11 cellular contexts compared by ENCODE assay signal in genomic region chr11:43919852-43920597, GRCh38. TPM values are rescaled to one million over a fixed set of nuclear protein-coding genes. Genes with fewer than 3 reads are reported as not detected.
DNase-seq lines count a peak whose midpoint lies in the region; ATAC-seq and TF ChIP-seq lines count a peak whose summit lies in the region.
"Had no signal": no experiment of that assay in that cellular context is flagged by ENCODE, and none has a peak within 500 bp of the region (broad histone marks: within the 10 kb centered on the region; RNA-seq: fewer than 3 reads in every experiment).

No MANE protein-coding gene starts in this region.

- no peaks in the 10 kb centered on the region for H3K27me3 ChIP-seq in ACC112 (ENCODE audit: insufficient read depth, low read length)
- no peaks in the 10 kb centered on the region for H3K27me3 ChIP-seq in foreskin keratinocyte
- no peaks in the 10 kb centered on the region for H3K27me3 ChIP-seq in trophoblast cell (ENCODE audit: insufficient read depth, low read length)
- no peaks in the 10 kb centered on the region for H3K27me3 ChIP-seq in aorta (ENCODE audit: control insufficient read depth in 1 of 2, insufficient read depth in 2 of 2, low read length in 1 of 2)

- CTCF ChIA-PET in RWPE1 (lab: Yijun Ruan, JAX), result interaction anchor here (0.6 kb wide), 1 partner anchor 25 kb away, joined by 3 read pairs; no protein-coding TSS in a partner anchor

- H3K14ac ChIP-seq in trophoblast cell (ENCODE audit: low read length), result no peak overlapping the region

- H3K18ac ChIP-seq in trophoblast cell (ENCODE audit: low read length), result no peak overlapping the region

- no peak overlapping the region for H2AFZ ChIP-seq in ACC112 (ENCODE audit: low read length, unreplicated experiment)
- no peak overlapping the region for H2AFZ ChIP-seq in trophoblast cell (ENCODE audit: insufficient read depth, low read length, poor library complexity)

- no peak overlapping the region for H4K12ac ChIP-seq in trophoblast cell (ENCODE audit: low read depth, low read length)

- H3K4me1 ChIP-seq in ACC112 (ENCODE audit: control insufficient read depth, insufficient read depth, low read length, unreplicated experiment), result peaks cover 45% of the 10 kb centered on the region
- peaks cover 9% of the 10 kb centered on the region for H3K4me1 ChIP-seq in foreskin keratinocyte
- H3K4me1 ChIP-seq in trophoblast cell (ENCODE audit: control insufficient read depth in 1 of 2, insufficient read depth in 2 of 2, low read length in 2 of 2), result peaks cover 14 to 16% of the 10 kb centered on the region in 2 experiments
- peaks cover 2 to 23% of the 10 kb centered on the region in 2 donors for H3K4me1 ChIP-seq in aorta (ENCODE audit: control insufficient read depth in 1 of 2, insufficient read depth in 2 of 2, low read length in 2 of 2)

- H3K4me3 ChIP-seq in ACC112 (ENCODE audit: low read depth, low read length) (no peak overlapping the region), trophoblast cell (ENCODE audit: low read depth, low read length) (no peak overlapping the region), aorta (ENCODE audit: low read length in 2 of 2) (no peak overlapping the region)
- H3K4me3 ChIP-seq: SK-N-MC had no signal

- no peak overlapping the region for H2BK5ac ChIP-seq in trophoblast cell (ENCODE audit: low read depth, low read length, poor library complexity)

- H4K91ac ChIP-seq in trophoblast cell (ENCODE audit: low read depth, low read length), result peak overlapping the region; percentile 61

- H3K36me3 ChIP-seq in ACC112 (ENCODE audit: insufficient read depth, low read length) (peaks cover 7% of the 10 kb centered on the region; the same call in 1 of the 2 replicates), trophoblast cell (ENCODE audit: control insufficient read depth in 1 of 2, insufficient read depth in 2 of 2, low read length in 2 of 2) (peaks cover 0 to 2% of the 10 kb centered on the region in 2 experiments), aorta (ENCODE audit: control insufficient read depth in 1 of 2, insufficient read depth in 2 of 2, low read length in 1 of 2) (no peaks in the 10 kb centered on the region)

- no peaks in the 10 kb centered on the region for H3K9me3 ChIP-seq in trophoblast cell (ENCODE audit: insufficient read depth, low read depth, low read length)
- no peaks in the 10 kb centered on the region for H3K9me3 ChIP-seq in aorta (ENCODE audit: control insufficient read depth, low read length)

- intact Hi-C loops in aorta (cut with DNase I), result no loop called here

- POLR2A ChIA-PET in RWPE1 (lab: Yijun Ruan, JAX; ENCODE audit: low non-redundant PET), result no interaction called here

- DNase-seq in RWPE1 (ENCODE audit: low spot score) (no peak), foreskin keratinocyte (no peak), trophoblast cell (no peak), aorta (no peak), GOT3 (lab: John Stamatoyannopoulos, UW) (no peak)
- DNase-seq in activated CD4-positive, alpha-beta T cell treated with anti-CD3 and anti-CD28 coated beads, Interleukin-2, amount 50 U/mL, for 48 hours, result no peak
- DNase-seq in activated CD4-positive, CD25-positive, alpha-beta regulatory T cell treated with anti-CD3 and anti-CD28 coated beads, Interleukin-2, amount 50 U/mL, for 72 hours, result no peak
- DNase-seq: AML-193, occipital lobe had no signal

- no CpG with 5 or more reads among the region's 14 CpGs for WGBS in trophoblast cell (ENCODE audit: extremely low coverage, insufficient coverage, insufficient read length)
- 63 to 65% methylated on average over 14 of the region's 14 CpGs for WGBS in aorta, 2 donors

- no peak overlapping the region for H2AK5ac ChIP-seq in trophoblast cell (ENCODE audit: low read length)

- TF ChIP-seq CTCF in RWPE1 (conservative IDR thresholded peaks at IDR 0.05; ENCODE audit: low read depth) (no peak), foreskin keratinocyte (conservative IDR thresholded peaks at IDR 0.05) (no peak)

- ATAC-seq in foreskin keratinocyte, result no peak
- no peak for ATAC-seq in aorta (ENCODE audit: low FRiP score)

- peaks cover 9% of the 10 kb centered on the region for H3K79me1 ChIP-seq in trophoblast cell (ENCODE audit: low read length)

- H3K23ac ChIP-seq in trophoblast cell (ENCODE audit: low read length), result no peak overlapping the region

- H3K27ac ChIP-seq in ACC112 (ENCODE audit: low read depth, low read length) (peak overlapping the region; percentile 97), RWPE1 (peak overlapping the region; percentile 61), foreskin keratinocyte (peak overlapping the region; percentile 95), trophoblast cell (ENCODE audit: low read depth, low read length) (peak overlapping the region; percentile 31), aorta (ENCODE audit: low read depth in 1 of 2, low read length in 2 of 2) (peak overlapping the region in 1 of 2 donors; percentile 97)
- H3K27ac ChIP-seq: SK-N-MC had no signal

- no peak overlapping the region for H3K4me2 ChIP-seq in trophoblast cell (ENCODE audit: low read length)

- H3K4ac ChIP-seq in trophoblast cell (ENCODE audit: low read depth, low read length), result no peak overlapping the region

- H3K9ac ChIP-seq in trophoblast cell (ENCODE audit: low read length), result no peak overlapping the region

- H3K79me2 ChIP-seq in ACC112 (ENCODE audit: control insufficient read depth, insufficient read depth, low read length, unreplicated experiment) (no peaks in the 10 kb centered on the region), trophoblast cell (ENCODE audit: control insufficient read depth, insufficient read depth, low read length, poor library complexity) (no peaks in the 10 kb centered on the region)

- H2BK120ac ChIP-seq in trophoblast cell (ENCODE audit: insufficient read depth, low read length, poor library complexity), result peak overlapping the region; percentile 75

- H2BK12ac ChIP-seq in trophoblast cell (ENCODE audit: low read length), result peak overlapping the region; percentile 53

- no peak overlapping the region for H4K8ac ChIP-seq in trophoblast cell (ENCODE audit: low read depth, low read length)

RNA-seq across cellular contexts. Expression of gene C11orf96, which starts 22.4 kb away (rescaled TPM):
- total RNA-seq in foreskin keratinocyte (not detected in 2 replicates), aorta (1,000 to 10,000 TPM in 1 of 2 donors, 100 to 1,000 TPM in 1; 629 to 1,628 TPM)
- polyA plus RNA-seq in foreskin keratinocyte (not detected in 2 replicates), aorta (100 to 1,000 TPM in 1 of 2 donors, 10 to 100 TPM in 1; 67.7 to 759 TPM)
- polyA plus RNA-seq in trophoblast cell (2013), result 11.5 and 12.2 TPM in 2 replicates

RNA-seq across cellular contexts. Expression of gene ALKBH3, which starts 39.4 kb away (rescaled TPM):
- 40.8 and 44.8 TPM in 2 replicates for total RNA-seq in foreskin keratinocyte
- 35.6 and 36.8 TPM in 2 replicates for polyA plus RNA-seq in foreskin keratinocyte
- 9.7 and 10.0 TPM in 2 replicates for polyA plus RNA-seq in trophoblast cell (2013)
- total RNA-seq in aorta, result 10 to 100 TPM; 24.5 to 25.1 TPM
- 10 to 100 TPM; 12.5 to 46.3 TPM for polyA plus RNA-seq in aorta

Comparison
In these comparisons a context has a peak if more than half of its experiments do, and no peak if none do; other contexts are left out.
1. RNA of gene C11orf96, which starts 22.4 kb away (total RNA-seq): 629 to 1,628 TPM in aorta; not detected in foreskin keratinocyte; every median in the first group is over 100 times any median in the second.